Comparison of ENCODE assay signal across 8 cellular contexts in genomic region chr4:173167793-173168395, GRCh38. TPM values are rescaled to one million over a fixed set of nuclear protein-coding genes. Genes with fewer than 3 reads are reported as not detected.
DNase-seq lines count a peak whose midpoint lies in the region; ATAC-seq, FAIRE-seq and TF ChIP-seq lines count a peak whose summit lies in the region.

No MANE protein-coding gene starts in this region.

- CTCF ChIA-PET in HepG2 (lab: Yijun Ruan, JAX; ENCODE audit: low intra/inter-chr PET ratio, low total read pairs): no interaction called here

- TF ChIP-seq EP300 in HepG2 (IDR thresholded peaks at IDR 0.05; ENCODE audit: low read depth in 2 of 2, low read length in 2 of 2) (no peak), HepG2 (CRISPR knock-in tag; IDR thresholded peaks at IDR 0.05; ENCODE audit: borderline replicate concordance) (no peak)

- ATAC-seq in GM21528 (IDR thresholded peaks at IDR 0.05; ENCODE audit: low FRiP score, unreplicated experiment) (peak; percentile 28), HepG2 (peak; percentile 24)

- H4K20me1 ChIP-seq in Loucy (ENCODE audit: insufficient read depth, low read length, poor library complexity, severe bottlenecking): peaks cover 27% of the 10 kb centered on the region
- no peaks in the 10 kb centered on the region for H4K20me1 ChIP-seq in HepG2 (ENCODE audit: insufficient read depth, low read length)

- POLR2A ChIA-PET in HepG2 (lab: Yijun Ruan, JAX): no interaction called here

- in situ Hi-C loops in HepG2 (cut with HindIII; ENCODE audit: extremely low pct_ligation_motif_present, low pct_unique_long_range_greater_than_20kb): no loop called here

- H3K27ac ChIP-seq in colonic mucosa (peak overlapping the region; percentile 94), HepG2 (ENCODE audit: extremely low read length, insufficient read depth, low read length) (no peak overlapping the region)

- H3K36me3 Mint-ChIP-seq in T-helper 2 cell treated with Interferon-gamma antibody and Interleukin-4, amounts not matched to agents 5 μg/mL and 100 μg/mL, for 36 hours (ENCODE audit: low read depth): no peaks in the 10 kb centered on the region
- H3K36me3 Mint-ChIP-seq in stimulated activated naive CD8-positive, alpha-beta T cell treated with anti-CD3 and anti-CD28 coated beads, Interleukin-15, Interleukin-2, amounts not matched to agents 100 ng/mL and 50 ng/mL, for 24 hours (ENCODE audit: low read depth): no peaks in the 10 kb centered on the region

- no peaks in the 10 kb centered on the region for H3K9me3 Mint-ChIP-seq in T-helper 2 cell treated with Interferon-gamma antibody and Interleukin-4, amounts not matched to agents 5 μg/mL and 100 μg/mL, for 36 hours
- H3K9me3 Mint-ChIP-seq in stimulated activated naive CD8-positive, alpha-beta T cell treated with anti-CD3 and anti-CD28 coated beads, Interleukin-15, Interleukin-2, amounts not matched to agents 100 ng/mL and 50 ng/mL, for 24 hours: no peaks in the 10 kb centered on the region

- TF ChIP-seq CTCF in Loucy (conservative IDR thresholded peaks at IDR 0.05; ENCODE audit: low read length) (no peak), colonic mucosa (IDR thresholded peaks at IDR 0.05) (no peak), HepG2 (CRISPR knock-in tag; IDR thresholded peaks at IDR 0.05) (no peak)

- no peaks in the 10 kb centered on the region for H3K27me3 ChIP-seq in Loucy (ENCODE audit: insufficient read depth, low read length, poor library complexity, severe bottlenecking)
- no peaks in the 10 kb centered on the region for H3K27me3 ChIP-seq in colonic mucosa
- peaks cover 4 to 44% of the 10 kb centered on the region in 2 experiments for H3K27me3 ChIP-seq in HepG2 (ENCODE audit: control insufficient read depth in 1 of 2, insufficient read depth in 2 of 2, low read length in 2 of 2)

- H3K4me2 ChIP-seq in Loucy (ENCODE audit: low read depth, low read length, poor library complexity, severe bottlenecking) (peak overlapping the region; percentile 94), HepG2 (ENCODE audit: low read depth, low read length) (peak overlapping the region; percentile 84)

- TF ChIP-seq POLR2A in HepG2 (IDR thresholded peaks at IDR 0.05; ENCODE audit: insufficient read depth in 1 of 2, low read depth in 2 of 2, low read length in 2 of 2): no peak

- H3K36me3 ChIP-seq in ES-I3 (ENCODE audit: insufficient read depth, low read length) (no peaks in the 10 kb centered on the region), Loucy (ENCODE audit: insufficient read depth, low read length) (no peaks in the 10 kb centered on the region), colonic mucosa (no peaks in the 10 kb centered on the region), HepG2 (replicated peaks in 1 of 2; ENCODE audit: control insufficient read depth in 1 of 2, insufficient read depth in 2 of 2, low read length in 2 of 2) (no peaks in the 10 kb centered on the region)

- 0 out of 2 replicates have a peak, but pooled peaks cover 3% of the 10 kb centered on the region for H3F3A ChIP-seq in Loucy (ENCODE audit: low read depth)

- H3K27me3 Mint-ChIP-seq in T-helper 2 cell treated with Interferon-gamma antibody and Interleukin-4, amounts not matched to agents 5 μg/mL and 100 μg/mL, for 36 hours (ENCODE audit: low read depth): no peaks in the 10 kb centered on the region
- H3K27me3 Mint-ChIP-seq in stimulated activated naive CD8-positive, alpha-beta T cell treated with anti-CD3 and anti-CD28 coated beads, Interleukin-15, Interleukin-2, amounts not matched to agents 100 ng/mL and 50 ng/mL, for 24 hours: no peaks in the 10 kb centered on the region

- H3K27ac Mint-ChIP-seq in T-helper 2 cell treated with Interferon-gamma antibody and Interleukin-4, amounts not matched to agents 5 μg/mL and 100 μg/mL, for 36 hours: peak overlapping the region; percentile 94
- H3K27ac Mint-ChIP-seq in stimulated activated naive CD8-positive, alpha-beta T cell treated with anti-CD3 and anti-CD28 coated beads, Interleukin-15, Interleukin-2, amounts not matched to agents 100 ng/mL and 50 ng/mL, for 24 hours: peak overlapping the region; percentile 90

- peak overlapping the region; percentile 97 for H3K4me3 ChIP-seq in Loucy (ENCODE audit: low read length, poor library complexity, severe bottlenecking)
- H3K4me3 ChIP-seq in colonic mucosa: peak overlapping the region; percentile 88
- H3K4me3 ChIP-seq in HepG2 (replicated peaks in 1 of 3; ENCODE audit: insufficient read depth in 1 of 3, low read depth in 2 of 3, low read length in 3 of 3): peak overlapping the region; percentile 46 to 69 (median 56); a peak in 5 of 6 replicates

- intact Hi-C loops in colonic mucosa (cut with DNase I) (loop anchor here (5.0 kb wide), 1 partner anchor 141 kb away; no protein-coding TSS in a partner anchor), HepG2 (cut with micrococcal nuclease; ENCODE audit: unreplicated experiment) (loop anchor here (10.0 kb wide), 1 partner anchor 143 kb away; no protein-coding TSS in a partner anchor)

- H3K79me2 ChIP-seq in Loucy (ENCODE audit: insufficient read depth, low read length) (peaks cover 51% of the 10 kb centered on the region), HepG2 (ENCODE audit: insufficient read depth, low read length) (no peaks in the 10 kb centered on the region)

- no peaks in the 10 kb centered on the region for H3K9me2 ChIP-seq in Loucy (replicated peaks; ENCODE audit: low read depth, low read length)

- no peaks in the 10 kb centered on the region for H3K9me3 ChIP-seq in ES-I3 (ENCODE audit: control insufficient read depth, insufficient read depth, low read length)
- H3K9me3 ChIP-seq in Loucy (ENCODE audit: insufficient read depth, low read depth, low read length): no peaks in the 10 kb centered on the region
- H3K9me3 ChIP-seq in colonic mucosa: no peaks in the 10 kb centered on the region
- no peaks in the 10 kb centered on the region for H3K9me3 ChIP-seq in HepG2 (ENCODE audit: low read length)

- peak overlapping the region; percentile 97 for H3K4me3 Mint-ChIP-seq in T-helper 2 cell treated with Interferon-gamma antibody and Interleukin-4, amounts not matched to agents 5 μg/mL and 100 μg/mL, for 36 hours
- H3K4me3 Mint-ChIP-seq in stimulated activated naive CD8-positive, alpha-beta T cell treated with anti-CD3 and anti-CD28 coated beads, Interleukin-15, Interleukin-2, amounts not matched to agents 100 ng/mL and 50 ng/mL, for 24 hours: peak overlapping the region; percentile 92

- peaks cover 33% of the 10 kb centered on the region for H3K4me1 Mint-ChIP-seq in T-helper 2 cell treated with Interferon-gamma antibody and Interleukin-4, amounts not matched to agents 5 μg/mL and 100 μg/mL, for 36 hours (ENCODE audit: low read depth)
- H3K4me1 Mint-ChIP-seq in stimulated activated naive CD8-positive, alpha-beta T cell treated with anti-CD3 and anti-CD28 coated beads, Interleukin-15, Interleukin-2, amounts not matched to agents 100 ng/mL and 50 ng/mL, for 24 hours (ENCODE audit: low read depth): peaks cover 49% of the 10 kb centered on the region

- WGBS in HepG2 (ENCODE audit: low lambda C conversion rate): 6% methylated on average over 19 of the region's 19 CpGs

- H3K9ac ChIP-seq in ES-I3 (ENCODE audit: low read depth, low read length) (peak overlapping the region; percentile 58), Loucy (ENCODE audit: low read depth, low read length, poor library complexity, severe bottlenecking) (peak overlapping the region; percentile 97), colonic mucosa (ENCODE audit: low read depth in 2 of 2, low read length in 2 of 2) (peak overlapping the region; percentile 85 to 98), HepG2 (ENCODE audit: insufficient read depth, low read depth, low read length) (no peak overlapping the region)

- BruUV-seq in HepG2 (replicated peaks; lab: Mats Ljungman, UMichigan): no TSS peak

- no peak for TF ChIP-seq RAD21 in HepG2 (CRISPR knock-in tag; IDR thresholded peaks at IDR 0.05)

- no peak for FAIRE-seq in HepG2 (lab: Jason Lieb, UNC)

- H2AFZ ChIP-seq in Loucy (ENCODE audit: low read length): peak overlapping the region; percentile 92
- H2AFZ ChIP-seq in HepG2 (ENCODE audit: low read length): peak overlapping the region; percentile 61

- H3K4me1 ChIP-seq in ES-I3 (ENCODE audit: insufficient read depth, low read length): peaks cover 25% of the 10 kb centered on the region
- H3K4me1 ChIP-seq in Loucy (ENCODE audit: insufficient read depth, low read length, poor library complexity, severe bottlenecking): peaks cover 51% of the 10 kb centered on the region
- H3K4me1 ChIP-seq in colonic mucosa: peaks cover 10% of the 10 kb centered on the region
- H3K4me1 ChIP-seq in HepG2 (ENCODE audit: insufficient read depth, low read length): peaks cover 15% of the 10 kb centered on the region

- DNase-seq in T-helper 2 cell treated with Interferon-gamma antibody and Interleukin-4, amounts not matched to agents 5 μg/mL and 100 μg/mL, for 36 hours (ENCODE audit: low spot score): no peak
- DNase-seq in colonic mucosa (peak; percentile 66), HepG2 (ENCODE audit: low spot score) (no peak), OCI-M2 (lab: John Stamatoyannopoulos, UW; ENCODE audit: unreplicated experiment) (no peak)

TF ChIP-seq in HepG2, 621 proteins besides CTCF, POLR2A, EP300 and RAD21 (continues in another document):
- 0 out of 2 replicates have a peak, but pooled peaks have one; percentile 10 for TF ChIP-seq ZNF263 (CRISPR knock-in tag; IDR thresholded peaks at IDR 0.05)

RNA-seq across cellular contexts. Expression of gene GALNT7, which starts 0.7 kb away (rescaled TPM):
- 100 to 1,000 TPM in 1 of 2 donors, 10 to 100 TPM in 1; 83.5 to 138 TPM for total RNA-seq in colonic mucosa
- 0.13 TPM in 1 of 2 replicates, not detected in the other for total RNA-seq in HepG2 (2016; rRNA removed; fragmentation: Illumina TruSeq; extraction: Trizol)
- not detected in 2 replicates for total RNA-seq in HepG2 (2016; cell fraction: cytosol; rRNA removed; fragmentation: Illumina TruSeq; extraction: Trizol; ENCODE audit: low read depth)
- total RNA-seq in HepG2 (2016; cell fraction: insoluble cytoplasmic fraction; rRNA removed; fragmentation: Illumina TruSeq; extraction: Trizol): 0.09 and 0.12 TPM in 2 replicates
- not detected in 2 replicates for total RNA-seq in HepG2 (2016; cell fraction: membrane; rRNA removed; fragmentation: Illumina TruSeq; extraction: Trizol)
- total RNA-seq in HepG2 (2016; cell fraction: nucleus; rRNA removed; fragmentation: Illumina TruSeq; extraction: Trizol): 0.47 and 1.0 TPM in 2 replicates
- polyA plus RNA-seq in HepG2 (2011; rRNA removed): 0.07 and 0.08 TPM in 2 replicates
- polyA plus RNA-seq in HepG2 (2011; cell fraction: cytosol; rRNA removed): 0.04 and 0.05 TPM in 2 replicates
- 0.03 and 0.07 TPM in 2 replicates for polyA plus RNA-seq in HepG2 (2011; cell fraction: nucleus; rRNA removed)
- 0.08 and 0.17 TPM in 2 replicates for polyA plus RNA-seq in HepG2 (2012)
- polyA plus RNA-seq in HepG2 (2016; cell fraction: cytosol; fragmentation: Illumina TruSeq; extraction: Trizol; ENCODE audit: low read depth): not detected in 2 replicates
- 0.09 and 0.14 TPM in 2 replicates for polyA plus RNA-seq in HepG2 (2016; cell fraction: insoluble cytoplasmic fraction; fragmentation: Illumina TruSeq; extraction: Trizol; ENCODE audit: low read depth)
- not detected in 2 replicates for polyA plus RNA-seq in HepG2 (2016; cell fraction: membrane; fragmentation: Illumina TruSeq; extraction: Trizol; ENCODE audit: low read depth)
- 0.17 and 0.26 TPM in 2 replicates for polyA plus RNA-seq in HepG2 (2016; cell fraction: nucleus; fragmentation: Illumina TruSeq; extraction: Trizol; ENCODE audit: insufficient read depth, low read depth)
- polyA minus RNA-seq in HepG2 (2011; rRNA and poly(A)+ RNA removed; ENCODE audit: low replicate concordance): 0.04 and 21.5 TPM in 2 replicates
- polyA minus RNA-seq in HepG2 (2011; cell fraction: cytosol; rRNA and poly(A)+ RNA removed): 0.18 TPM in 1 of 2 replicates, not detected in the other
- 0.37 and 0.39 TPM in 2 replicates for polyA minus RNA-seq in HepG2 (2011; cell fraction: nucleus; rRNA and poly(A)+ RNA removed)

Comparison
In these comparisons a context has a peak if more than half of its experiments do, and no peak if none do; other contexts are left out.
1. RNA of gene GALNT7, which starts 0.7 kb away (total RNA-seq): 83.5 to 138 TPM in colonic mucosa; 0.09 to 1.0 TPM in HepG2; every median in the first group is over 10 times any median in the second.
2. Peak in every context shown above with its lines, with median percentiles within 50 percentile points of each other: H3K4me3 ChIP-seq.